In genomic region chr12:133156125-133156690, GRCh38 we compare ENCODE assay signal across 24 cellular contexts. TPM values are rescaled to one million over a fixed set of nuclear protein-coding genes. Genes with fewer than 3 reads are reported as not detected.
DNase-seq lines count a peak whose midpoint lies in the region; ATAC-seq, FAIRE-seq and TF ChIP-seq lines count a peak whose summit lies in the region.
"Had no signal": no experiment of that assay in that cellular context is flagged by ENCODE, and none has a peak within 500 bp of the region (broad histone marks: within the 10 kb centered on the region; RNA-seq: fewer than 3 reads in every experiment).

No MANE protein-coding gene starts in this region.

- RAD21 ChIA-PET in GM12878 (lab: Charles Lee; ENCODE audit: unreplicated experiment), result no interaction called here

- H3K27me3 ChIP-seq in GM23248 (replicated peaks; ENCODE audit: insufficient read depth) (no peaks in the 10 kb centered on the region), GM12878 (replicated peaks in 1 of 2; ENCODE audit: control insufficient read depth in 2 of 2, insufficient read depth in 2 of 2, low read length in 1 of 2) (no peaks in the 10 kb centered on the region), mesenchymal stem cell (ENCODE audit: control insufficient read depth in 1 of 2, insufficient read depth in 1 of 2, low read length in 2 of 2) (no peaks in the 10 kb centered on the region)
- H3K27me3 ChIP-seq: adrenal gland, foreskin keratinocyte, SJCRH30, stomach, transverse colon had no signal

- no peak overlapping the region for H3K4me2 ChIP-seq in GM23248 (ENCODE audit: unreplicated experiment)
- no peak overlapping the region for H3K4me2 ChIP-seq in GM12878 (ENCODE audit: control insufficient read depth, insufficient read depth)
- no peak overlapping the region for H3K4me2 ChIP-seq in mesenchymal stem cell (ENCODE audit: low read length, poor library complexity, severe bottlenecking)
- H3K4me2 ChIP-seq: A549 had no signal

- H4K20me1 ChIP-seq in GM23248 (ENCODE audit: insufficient read depth), result no peaks in the 10 kb centered on the region
- no peaks in the 10 kb centered on the region for H4K20me1 ChIP-seq in GM12878 (ENCODE audit: control insufficient read depth, insufficient read depth)

- CTCF ChIA-PET in GM12878 (lab: Yijun Ruan, JAX), result no interaction called here

- H3K27ac ChIP-seq in GM23248 (no peak overlapping the region), GM12878 (ENCODE audit: control insufficient read depth, insufficient read depth) (no peak overlapping the region), mesenchymal stem cell (ENCODE audit: low read length, poor library complexity, severe bottlenecking) (no peak overlapping the region)
- H3K27ac ChIP-seq: A549, adrenal gland, foreskin keratinocyte, HL-60, psoas muscle, SJCRH30, stomach, transverse colon had no signal

- no peak for TF ChIP-seq EP300 in GM12878 (IDR thresholded peaks at IDR 0.05; ENCODE audit: borderline replicate concordance in 1 of 2, control insufficient read depth in 1 of 2, low read depth in 2 of 2, low read length in 2 of 2)

- 70 to 79% methylated on average over 2 of the region's 2 CpGs for WGBS in GM23248 (ENCODE audit: low coverage in 1 of 2, low lambda C conversion rate in 2 of 2, missing lambda C conversion rate in 2 of 2), 2 experiments
- WGBS in GM12878 (ENCODE audit: insufficient coverage, insufficient replicate concordance, low lambda C conversion rate, missing lambda C conversion rate), result 100% methylated on average over 2 of the region's 2 CpGs
- WGBS in mesenchymal stem cell, result no CpG with 5 or more reads among the region's 2 CpGs

- FAIRE-seq in GM12878 (lab: Jason Lieb, UNC), result no peak
- FAIRE-seq: A549, colon, G401.6 had no signal

- DNase-seq in A172 (ENCODE audit: low spot score), result peak; percentile 4
- peak; percentile 2 for DNase-seq in GM23248
- no peak for DNase-seq in GM12878 (ENCODE audit: low read depth, low spot score)
- DNase-seq in mesenchymal stem cell, result peak; percentile 14
- no peak for DNase-seq in GDM1 (lab: John Stamatoyannopoulos, UW)
- DNase-seq in HK-2 (ENCODE audit: unreplicated experiment), result no peak
- no peak for DNase-seq in ureter (ENCODE audit: low spot score)
- DNase-seq: activated CD4-positive, alpha-beta T cell treated with anti-CD3 and anti-CD28 coated beads, Interleukin-2, amount 50 U/mL, for 1 hour; activated T-cell treated with anti-CD3 and anti-CD28 coated beads, Interleukin-2, amount 50 U/mL, for 48 hours; adrenal gland; effector memory CD4-positive, alpha-beta T cell; left colon; NCI-H1694 treated with DMSO at 0.1 percent for 48 hours; NCI-H524 treated with DMSO at 0.1 percent for 48 hours; psoas muscle; stomach; transverse colon had no signal

- H4K8ac ChIP-seq in mesenchymal stem cell (ENCODE audit: low read length), result no peak overlapping the region

- H2AFZ ChIP-seq in GM23248 (no peak overlapping the region), GM12878 (ENCODE audit: control insufficient read depth, low read depth, low read length) (no peak overlapping the region), mesenchymal stem cell (ENCODE audit: low read depth, low read length) (no peak overlapping the region)

- H3K9me2 ChIP-seq in GM23248 (ENCODE audit: insufficient read depth), result no peaks in the 10 kb centered on the region

- SMC1A ChIA-PET in GM12878 (lab: Charles Lee; ENCODE audit: uncharacterized antibody, unreplicated experiment), result interaction anchor here (0.6 kb wide), 1 partner anchor 13 kb away, joined by 3 read pairs; no protein-coding TSS in a partner anchor

- H3K4me1 ChIP-seq in GM23248 (ENCODE audit: insufficient read depth), result no peaks in the 10 kb centered on the region
- H3K4me1 ChIP-seq in GM12878 (ENCODE audit: control insufficient read depth, insufficient read depth, low read length), result no peaks in the 10 kb centered on the region
- H3K4me1 ChIP-seq in mesenchymal stem cell (ENCODE audit: control insufficient read depth, insufficient read depth, low read depth, low read length), result no peaks in the 10 kb centered on the region
- H3K4me1 ChIP-seq: A549, adrenal gland, foreskin keratinocyte, psoas muscle, SJCRH30, stomach, transverse colon had no signal

- TF ChIP-seq POLR2A in GM12878 (IDR thresholded peaks at IDR 0.05; ENCODE audit: low read depth, low read length), result no peak

- H3K4me3 ChIP-seq in GM23248 (no peak overlapping the region), GM12878 (no peak overlapping the region), mesenchymal stem cell (ENCODE audit: insufficient read depth in 1 of 2, low read depth in 1 of 2, low read length in 2 of 2) (peak overlapping the region in 1 of 2 experiments; percentile 58)
- H3K4me3 ChIP-seq: A549, psoas muscle, SJCRH30, stomach, transverse colon had no signal

- TF ChIP-seq RAD21 in GM12878 (IDR thresholded peaks at IDR 0.05; ENCODE audit: insufficient read depth, low read depth, low read length), result no peak

- H3K18ac ChIP-seq in mesenchymal stem cell (ENCODE audit: low read depth in 1 of 2, low read length in 2 of 2), result no peak overlapping the region

- H2AK5ac ChIP-seq in mesenchymal stem cell (ENCODE audit: low read length, severe bottlenecking), result no peak overlapping the region

- no peak overlapping the region for H2BK12ac ChIP-seq in mesenchymal stem cell (ENCODE audit: low read length in 2 of 2)

- H3F3A ChIP-seq in GM23248 (ENCODE audit: insufficient read depth), result no peaks in the 10 kb centered on the region

- no TSS peak for BruUV-seq in GM12878 (replicated peaks; lab: Mats Ljungman, UMichigan)

- no peak overlapping the region for H2BK120ac ChIP-seq in mesenchymal stem cell (ENCODE audit: low read depth, low read length)

- no peaks in the 10 kb centered on the region for H3K79me2 ChIP-seq in GM23248 (ENCODE audit: insufficient read depth)
- H3K79me2 ChIP-seq in GM12878 (ENCODE audit: control insufficient read depth, insufficient read depth, low read length), result no peaks in the 10 kb centered on the region

- POLR2A ChIA-PET in GM12878 (lab: Charles Lee), result no interaction called here

- H3K9ac ChIP-seq in GM23248 (no peak overlapping the region), GM12878 (ENCODE audit: control insufficient read depth, insufficient read depth, low read length) (no peak overlapping the region), mesenchymal stem cell (ENCODE audit: low read length) (no peak overlapping the region)

- no peak overlapping the region for H4K91ac ChIP-seq in mesenchymal stem cell (ENCODE audit: low read length)

- no peak overlapping the region for H3K14ac ChIP-seq in mesenchymal stem cell (ENCODE audit: low read length in 2 of 2)

- H3K9me3 ChIP-seq in GM23248 (ENCODE audit: low read depth) (no peaks in the 10 kb centered on the region), GM12878 (replicated peaks; ENCODE audit: control insufficient read depth, insufficient read depth, low read length) (peaks cover 24% of the 10 kb centered on the region), mesenchymal stem cell (ENCODE audit: control insufficient read depth, low read length) (peaks cover 94% of the 10 kb centered on the region)

- no peak overlapping the region for H2BK15ac ChIP-seq in mesenchymal stem cell (ENCODE audit: low read depth, poor library complexity, severe bottlenecking)

- peaks cover 1% of the 10 kb centered on the region for H3K79me1 ChIP-seq in mesenchymal stem cell (replicated peaks; ENCODE audit: low read length, poor library complexity, severe bottlenecking)

- intact Hi-C loops in GM12878 (cut with micrococcal nuclease; ENCODE audit: unreplicated experiment), result no loop called here

- no peak for ATAC-seq in GM12878
- no peak for ATAC-seq in HG03108 (IDR thresholded peaks at IDR 0.05; ENCODE audit: unreplicated experiment)
- ATAC-seq: A549, foreskin keratinocyte, left colon, psoas muscle had no signal

- no peak overlapping the region for H3K23ac ChIP-seq in mesenchymal stem cell (ENCODE audit: low read length in 2 of 2)

- no peak overlapping the region for H3K4ac ChIP-seq in mesenchymal stem cell (ENCODE audit: low read depth in 1 of 2, low read length in 2 of 2)

- H3K36me3 ChIP-seq in GM23248 (ENCODE audit: low read depth) (peaks cover 55% of the 10 kb centered on the region), GM12878 (ENCODE audit: control insufficient read depth in 2 of 2, insufficient read depth in 2 of 2, low read length in 1 of 2) (peaks cover 1 to 8% of the 10 kb centered on the region in 2 experiments; a peak in 3 of 4 replicates), mesenchymal stem cell (ENCODE audit: control insufficient read depth in 1 of 2, insufficient read depth in 2 of 2, low read depth in 1 of 2, low read length in 2 of 2) (peaks cover 22 to 67% of the 10 kb centered on the region in 2 experiments)

- in situ Hi-C loops in GM23248 (cut with MboI) (no loop called here), GM12878 (cut with MboI) (no loop called here)

- no peak overlapping the region for H2BK5ac ChIP-seq in mesenchymal stem cell (ENCODE audit: low read depth, low read length, poor library complexity, severe bottlenecking)

- no peak for TF ChIP-seq CTCF in GM12878 (IDR thresholded peaks at IDR 0.05 in 2 of 3, conservative IDR thresholded peaks at IDR 0.05 in 1 of 3; ENCODE audit: control insufficient read depth in 2 of 3, extremely low read depth in 1 of 3, insufficient read depth in 1 of 3, low read depth in 3 of 3, low read length in 3 of 3)

RNA-seq across cellular contexts. Expression of gene ZNF268, which starts 25.1 kb away (rescaled TPM):
- total RNA-seq in A172 (2014; rRNA removed; shearing (Covaris generic)), result 12.9 and 17.5 TPM in 2 replicates
- 18.8 and 24.5 TPM in 2 replicates for total RNA-seq in GM23248 (2014; rRNA removed; shearing (Covaris generic))
- 11.9 and 13.9 TPM in 2 replicates for polyA plus RNA-seq in GM23248 (2016; fragmentation: Nextera tagmentation; extraction: Ambion mirVana)
- 75.0 and 83.0 TPM in 2 replicates for total RNA-seq in GM12878 (2013; cell fraction: nucleolus; rRNA removed)
- 17.1 and 23.2 TPM in 2 replicates for total RNA-seq in GM12878 (2014; rRNA removed)
- 18.8 and 20.1 TPM in 2 replicates for total RNA-seq in GM12878 (2014; rRNA removed; fragmentation: Illumina TruSeq; extraction: Trizol)
- 16.2 and 16.6 TPM in 2 replicates for total RNA-seq in GM12878 (2021)
- polyA plus RNA-seq in GM12878 (2011; ENCODE audit: low read depth), result 9.3 TPM
- 15.1 and 16.6 TPM in 2 replicates for polyA plus RNA-seq in GM12878 (2011; rRNA removed)
- polyA plus RNA-seq in GM12878 (2011; cell fraction: cytosol; rRNA removed), result 9.2 and 15.6 TPM in 2 replicates
- polyA plus RNA-seq in GM12878 (2011; cell fraction: nucleus; rRNA removed), result 17.3 and 18.4 TPM in 2 replicates
- 7.5 and 9.5 TPM in 2 replicates for polyA plus RNA-seq in GM12878 (2012)
- 12.0 and 12.3 TPM in 2 replicates for polyA plus RNA-seq in GM12878 (2014; fragmentation: Illumina TruSeq; extraction: Trizol)
- polyA plus RNA-seq in GM12878 (2014; fragmentation: Nextera tagmentation; extraction: Ambion mirVana), result 10 to 100 TPM in 1 of 2 experiments, 1 to 10 TPM in 1; 9.4 to 11.4 TPM
- polyA plus RNA-seq in GM12878 (2014; rRNA removed), result 11.1 and 14.2 TPM in 2 replicates
- 10 to 100 TPM; 15.4 to 17.6 TPM for polyA plus RNA-seq in GM12878 (2016; fragmentation: Nextera tagmentation; extraction: Ambion mirVana)
- polyA minus RNA-seq in GM12878 (2011; rRNA and poly(A)+ RNA removed), result 32.4 and 45.2 TPM in 2 replicates
- 15.9 and 17.7 TPM in 2 replicates for polyA minus RNA-seq in GM12878 (2011; cell fraction: cytosol; rRNA and poly(A)+ RNA removed)
- polyA minus RNA-seq in GM12878 (2011; cell fraction: nucleus; rRNA and poly(A)+ RNA removed), result 42.2 and 57.2 TPM in 2 replicates
- 6.1 TPM for polyA plus RNA-seq in mesenchymal stem cell (2013, experiment 1 of 2)
- 6.4 TPM for polyA plus RNA-seq in mesenchymal stem cell (2013, experiment 2 of 2)
- 30.6 TPM for total RNA-seq in ureter

RNA-seq across cellular contexts. Expression of gene ZNF10, which starts 25.8 kb away (rescaled TPM):
- 4.6 and 6.3 TPM in 2 replicates for total RNA-seq in A172 (2014; rRNA removed; shearing (Covaris generic))
- total RNA-seq in GM23248 (2014; rRNA removed; shearing (Covaris generic)), result 5.9 and 15.2 TPM in 2 replicates
- polyA plus RNA-seq in GM23248 (2016; fragmentation: Nextera tagmentation; extraction: Ambion mirVana) (2.8 and 3.6 TPM in 2 replicates), GM12878 (2011; rRNA removed) (2.1 and 2.4 TPM in 2 replicates), GM12878 (2014; fragmentation: Illumina TruSeq; extraction: Trizol) (3.3 and 3.9 TPM in 2 replicates), GM12878 (2014; fragmentation: Nextera tagmentation; extraction: Ambion mirVana) (1 to 10 TPM; 1.8 to 2.5 TPM), GM12878 (2014; rRNA removed) (2.6 and 4.2 TPM in 2 replicates), GM12878 (2016; fragmentation: Nextera tagmentation; extraction: Ambion mirVana) (1 to 10 TPM; 1.7 to 2.6 TPM)
- 36.2 and 36.6 TPM in 2 replicates for total RNA-seq in GM12878 (2013; cell fraction: nucleolus; rRNA removed)
- total RNA-seq in GM12878 (2014; rRNA removed) (3.4 and 3.5 TPM in 2 replicates), GM12878 (2014; rRNA removed; fragmentation: Illumina TruSeq; extraction: Trizol) (2.7 and 3.8 TPM in 2 replicates), GM12878 (2021) (3.2 and 4.1 TPM in 2 replicates), ureter (23.3 TPM)
- 2.7 TPM for polyA plus RNA-seq in GM12878 (2011; ENCODE audit: low read depth)
- 2.4 and 2.5 TPM in 2 replicates for polyA plus RNA-seq in GM12878 (2011; cell fraction: cytosol; rRNA removed)
- polyA plus RNA-seq in GM12878 (2011; cell fraction: nucleus; rRNA removed), result 3.6 and 6.5 TPM in 2 replicates
- 3.4 and 4.2 TPM in 2 replicates for polyA plus RNA-seq in GM12878 (2012)
- 6.8 and 9.8 TPM in 2 replicates for polyA minus RNA-seq in GM12878 (2011; rRNA and poly(A)+ RNA removed)
- 1.2 and 3.3 TPM in 2 replicates for polyA minus RNA-seq in GM12878 (2011; cell fraction: cytosol; rRNA and poly(A)+ RNA removed)
- polyA minus RNA-seq in GM12878 (2011; cell fraction: nucleus; rRNA and poly(A)+ RNA removed), result 4.6 and 11.0 TPM in 2 replicates
- 4.1 TPM for polyA plus RNA-seq in mesenchymal stem cell (2013, experiment 1 of 2)
- polyA plus RNA-seq in mesenchymal stem cell (2013, experiment 2 of 2), result 3.6 TPM

RNA-seq across cellular contexts. Expression of gene ZNF891, which starts 26.1 kb away (rescaled TPM):
- 0.86 and 1.1 TPM in 2 replicates for total RNA-seq in A172 (2014; rRNA removed; shearing (Covaris generic))
- total RNA-seq in GM23248 (2014; rRNA removed; shearing (Covaris generic)), result 0.43 and 0.63 TPM in 2 replicates
- polyA plus RNA-seq in GM23248 (2016; fragmentation: Nextera tagmentation; extraction: Ambion mirVana) (0.25 and 0.29 TPM in 2 replicates), GM12878 (2011; rRNA removed) (0.80 and 1.4 TPM in 2 replicates), GM12878 (2014; fragmentation: Illumina TruSeq; extraction: Trizol) (0.79 and 1.1 TPM in 2 replicates), GM12878 (2014; fragmentation: Nextera tagmentation; extraction: Ambion mirVana) (under 1 TPM; 0.20 to 0.29 TPM), GM12878 (2014; rRNA removed) (0.59 and 0.66 TPM in 2 replicates), GM12878 (2016; fragmentation: Nextera tagmentation; extraction: Ambion mirVana) (under 1 TPM; 0.28 to 0.45 TPM)
- 17.0 and 17.1 TPM in 2 replicates for total RNA-seq in GM12878 (2013; cell fraction: nucleolus; rRNA removed)
- total RNA-seq in GM12878 (2014; rRNA removed) (0.85 and 1.0 TPM in 2 replicates), GM12878 (2014; rRNA removed; fragmentation: Illumina TruSeq; extraction: Trizol) (1.1 and 1.2 TPM in 2 replicates), GM12878 (2021) (0.74 and 0.90 TPM in 2 replicates), ureter (3.5 TPM)
- 0.37 TPM for polyA plus RNA-seq in GM12878 (2011; ENCODE audit: low read depth)
- 0.35 and 0.39 TPM in 2 replicates for polyA plus RNA-seq in GM12878 (2011; cell fraction: cytosol; rRNA removed)
- polyA plus RNA-seq in GM12878 (2011; cell fraction: nucleus; rRNA removed), result 0.83 and 0.84 TPM in 2 replicates
- polyA plus RNA-seq in GM12878 (2012), result 0.55 and 0.58 TPM in 2 replicates
- polyA minus RNA-seq in GM12878 (2011; rRNA and poly(A)+ RNA removed), result 0.62 and 0.73 TPM in 2 replicates
- polyA minus RNA-seq in GM12878 (2011; cell fraction: cytosol; rRNA and poly(A)+ RNA removed), result 0.13 and 0.21 TPM in 2 replicates
- polyA minus RNA-seq in GM12878 (2011; cell fraction: nucleus; rRNA and poly(A)+ RNA removed), result 0.85 and 1.4 TPM in 2 replicates
- 0.35 TPM for polyA plus RNA-seq in mesenchymal stem cell (2013, experiment 1 of 2)
- 0.36 TPM for polyA plus RNA-seq in mesenchymal stem cell (2013, experiment 2 of 2)

Comparison
In these comparisons a context has a peak if more than half of its experiments do, and no peak if none do; other contexts are left out.
1. DNase-seq: peak in A172 (single experiment), GM23248 (single experiment) and mesenchymal stem cell (single experiment); none in GM12878 (single experiment), GDM1 (single experiment), HK-2 (single experiment) and ureter (single experiment).